ENCODE assay signal across 17 cellular contexts in the genomic region with DNA sequence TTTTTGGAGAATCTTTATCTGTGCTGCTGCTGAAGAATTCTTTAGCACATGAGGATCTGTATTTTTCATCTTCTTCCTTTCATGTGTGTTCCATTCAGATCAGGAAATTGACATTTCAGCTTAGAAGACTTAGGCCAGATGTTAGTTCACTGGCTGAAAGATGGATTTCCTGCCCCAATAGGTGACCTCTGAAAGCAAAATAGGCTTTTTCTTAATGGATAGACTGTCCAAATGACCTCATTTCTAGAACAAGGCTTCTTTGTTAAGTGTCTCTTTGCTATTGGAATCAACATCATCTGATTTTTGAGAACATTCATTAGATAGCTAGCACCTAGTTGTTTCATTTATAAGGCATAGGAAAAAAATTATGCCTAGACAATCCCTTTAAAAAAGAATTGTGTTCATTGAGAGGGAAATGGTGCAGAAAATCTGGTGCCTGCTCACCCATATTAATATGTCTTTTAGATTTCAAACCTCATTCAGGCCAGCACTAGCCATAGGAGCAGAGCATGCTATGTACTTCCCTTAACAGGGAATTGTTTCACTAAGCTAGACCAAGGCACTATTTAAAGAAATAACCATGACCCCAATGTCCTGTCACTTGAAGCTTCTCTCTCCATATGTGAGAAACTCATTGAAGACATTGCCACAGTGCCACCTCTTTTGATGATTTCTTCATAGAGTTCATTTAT. TPM values are rescaled to one million over a fixed set of nuclear protein-coding genes. Genes with fewer than 3 reads are reported as not detected.
DNase-seq lines count a peak whose midpoint lies in the region; ATAC-seq and TF ChIP-seq lines count a peak whose summit lies in the region.
"Had no signal": no experiment of that assay in that cellular context is flagged by ENCODE, and none has a peak within 500 bp of the region (broad histone marks: within the 10 kb centered on the region; RNA-seq: fewer than 3 reads in every experiment).

No MANE protein-coding gene starts in this region.

- H3K27me3 ChIP-seq in AG04450 (ENCODE audit: control insufficient read depth, insufficient read depth, low read length) = no peaks in the 10 kb centered on the region

- peak overlapping the region; percentile 80 for H3K27ac Mint-ChIP-seq in osteocyte (ENCODE audit: unreplicated experiment)
- H3K27ac Mint-ChIP-seq: activated T-helper 17 cell treated with anti-CD3 and anti-CD28 coated beads, Interleukin-2, amount 50 U/mL, for 72 hours; natural killer cell; stimulated activated memory B cell treated with anti-CD40 and anti-IgM and Interleukin-4, amounts not matched to agents 10 μg/mL and 1 μg/mL and 100 μg/mL, for 72 hours had no signal

- no peak for ATAC-seq in HG02571 (IDR thresholded peaks at IDR 0.05; ENCODE audit: unreplicated experiment)
- no peak for ATAC-seq in GM19324 (IDR thresholded peaks at IDR 0.05; ENCODE audit: low FRiP score, unreplicated experiment)
- ATAC-seq: activated T-helper 17 cell treated with anti-CD3 and anti-CD28 coated beads, Interleukin-2, amount 50 U/mL, for 72 hours; left colon; natural killer cell; stimulated activated memory B cell treated with anti-CD40 and anti-IgM and Interleukin-4, amounts not matched to agents 10 μg/mL and 1 μg/mL and 100 μg/mL, for 72 hours had no signal

- H3K27ac ChIP-seq in AG04450 (ENCODE audit: low read depth, low read length) (peak overlapping the region; percentile 12), angular gyrus (ENCODE audit: low read depth, low read length) (peak overlapping the region; percentile 86)

- H3K36me3 Mint-ChIP-seq in osteocyte (ENCODE audit: unreplicated experiment) = no peaks in the 10 kb centered on the region
- H3K36me3 Mint-ChIP-seq: natural killer cell; stimulated activated memory B cell treated with anti-CD40 and anti-IgM and Interleukin-4, amounts not matched to agents 10 μg/mL and 1 μg/mL and 100 μg/mL, for 72 hours had no signal

- H3K9me3 ChIP-seq in AG04450 (ENCODE audit: control insufficient read depth, insufficient read depth, low read length) = no peaks in the 10 kb centered on the region

- POLR2A ChIA-PET in AG04450 (lab: Yijun Ruan, JAX) = interaction anchor here (0.6 kb wide), 1 partner anchor 46 kb away, joined by 4 read pairs; no protein-coding TSS in a partner anchor

- CTCF ChIA-PET in AG04450 (lab: Charles Lee) = interaction anchor here (0.8 to 1.3 kb wide), 2 partner anchors 137 to 164 kb away, joined by 3 to 4 read pairs; no protein-coding TSS in a partner anchor

- no peaks in the 10 kb centered on the region for H3K27me3 Mint-ChIP-seq in osteocyte (ENCODE audit: unreplicated experiment)

- H3K4me3 Mint-ChIP-seq in osteocyte (ENCODE audit: unreplicated experiment) = no peak overlapping the region
- H3K4me3 Mint-ChIP-seq: activated T-helper 17 cell treated with anti-CD3 and anti-CD28 coated beads, Interleukin-2, amount 50 U/mL, for 72 hours; natural killer cell; stimulated activated memory B cell treated with anti-CD40 and anti-IgM and Interleukin-4, amounts not matched to agents 10 μg/mL and 1 μg/mL and 100 μg/mL, for 72 hours had no signal

- DNase-seq in AG04450 (ENCODE audit: low read depth, low spot score) (no peak), globus pallidus (ENCODE audit: low spot score) (peak; percentile 82), osteocyte (ENCODE audit: extremely low spot score, unreplicated experiment) (no peak), NCI-H2196 treated with DMSO at 0.1 percent for 48 hours (lab: John Stamatoyannopoulos, UW; ENCODE audit: unreplicated experiment) (no peak), DMS 273 (lab: John Stamatoyannopoulos, UW; ENCODE audit: unreplicated experiment) (no peak)
- DNase-seq: activated CD4-positive, alpha-beta T cell treated with anti-CD3 and anti-CD28 coated beads, Interleukin-2, amount 50 U/mL, for 48 hours; COR-L47; left colon; MM.1S; natural killer cell; right cardiac atrium; SHP77 treated with DMSO at 0.1 percent for 48 hours had no signal

- H3K4me3 ChIP-seq in AG04450 (ENCODE audit: low read depth, low read length) = no peak overlapping the region

- peaks cover 45% of the 10 kb centered on the region for H3K4me1 Mint-ChIP-seq in osteocyte (ENCODE audit: unreplicated experiment)
- H3K4me1 Mint-ChIP-seq: activated T-helper 17 cell treated with anti-CD3 and anti-CD28 coated beads, Interleukin-2, amount 50 U/mL, for 72 hours; stimulated activated memory B cell treated with anti-CD40 and anti-IgM and Interleukin-4, amounts not matched to agents 10 μg/mL and 1 μg/mL and 100 μg/mL, for 72 hours had no signal

- TF ChIP-seq CTCF in AG04450 (IDR thresholded peaks at IDR 0.05; ENCODE audit: low read depth, low read length) (no peak), osteocyte (IDR thresholded peaks at IDR 0.05) (no peak)

- H3K9me3 Mint-ChIP-seq in osteocyte (ENCODE audit: unreplicated experiment) = no peaks in the 10 kb centered on the region
- H3K9me3 Mint-ChIP-seq: activated T-helper 17 cell treated with anti-CD3 and anti-CD28 coated beads, Interleukin-2, amount 50 U/mL, for 72 hours had no signal

RNA-seq across cellular contexts. Expression of a gene that starts 13.6 kb away (rescaled TPM):
- 26.6 and 27.0 TPM in 2 replicates for polyA plus RNA-seq in AG04450 (2011; rRNA removed)
- 65.3 and 69.5 TPM in 2 replicates for polyA minus RNA-seq in AG04450 (2011; rRNA and poly(A)+ RNA removed)
- total RNA-seq in osteocyte = 70.6 and 75.7 TPM in 2 replicates
